14 cellular contexts compared by ENCODE assay signal in the genomic region with DNA sequence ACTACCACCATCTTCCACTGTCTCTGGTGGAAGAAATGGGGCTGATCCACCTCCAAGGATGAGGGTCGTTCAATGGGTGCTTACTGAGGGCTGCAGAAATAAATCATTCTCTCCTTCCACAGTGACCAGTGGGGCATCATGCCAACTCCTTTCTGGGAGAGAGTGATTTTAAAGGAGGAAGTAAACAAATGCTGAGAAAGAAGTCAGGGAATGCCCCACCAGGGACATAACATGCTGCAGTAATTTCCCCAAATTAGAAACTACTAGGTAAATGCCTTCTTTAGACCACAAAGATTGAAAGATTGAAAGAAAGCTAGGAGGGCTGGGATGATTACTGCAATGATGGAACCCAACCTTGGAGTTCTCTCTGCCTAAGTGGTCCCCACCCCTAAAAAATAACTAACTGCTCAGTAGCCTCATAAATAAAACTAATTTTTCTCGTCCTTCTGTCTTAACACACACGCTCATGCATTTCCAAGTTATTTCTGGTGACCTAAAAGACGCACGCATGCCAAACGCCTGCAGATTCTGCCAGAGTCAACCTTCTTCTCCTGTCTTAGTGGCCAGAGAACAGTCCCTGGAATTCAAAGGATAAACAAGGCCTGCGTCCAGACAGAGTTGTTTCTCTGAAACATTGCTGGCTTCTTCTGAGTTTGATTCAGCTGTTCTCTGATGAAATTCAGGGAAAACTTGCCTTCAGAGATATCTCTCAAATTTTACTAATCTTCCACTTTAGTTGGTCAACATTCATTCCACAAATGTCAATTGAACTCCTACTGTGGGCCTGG.
DNase-seq lines count a peak whose midpoint lies in the region; ATAC-seq, FAIRE-seq and TF ChIP-seq lines count a peak whose summit lies in the region.
"Had no signal": no experiment of that assay in that cellular context is flagged by ENCODE, and none has a peak within 500 bp of the region (broad histone marks: within the 10 kb centered on the region; RNA-seq: fewer than 3 reads in every experiment).

No MANE protein-coding gene starts in this region.

- FAIRE-seq in GM12892 (lab: Jason Lieb, UNC) = peak; percentile 58

- H3K4me1 ChIP-seq in right cardiac atrium (ENCODE audit: control insufficient read depth, insufficient read depth, low read length) (peaks cover 3% of the 10 kb centered on the region), smooth muscle cell (ENCODE audit: low read depth) (peaks cover 24% of the 10 kb centered on the region)

- ATAC-seq in right cardiac atrium (peak; percentile 85 to 91), GM18511 (IDR thresholded peaks at IDR 0.05; ENCODE audit: unreplicated experiment) (no peak)
- ATAC-seq: activated naive CD8-positive, alpha-beta T cell treated with anti-CD3 and anti-CD28 coated beads, Interleukin-2, amount 50 U/mL, for 24 hours had no signal

- H3K4me3 ChIP-seq in astrocyte of the cerebellum (ENCODE audit: low read depth, low read length) (no peak overlapping the region), right cardiac atrium (ENCODE audit: low read length) (no peak overlapping the region), smooth muscle cell (no peak overlapping the region)

- peak overlapping the region; percentile 56 for H3K4me2 ChIP-seq in smooth muscle cell

- DNase-seq in GM12892 (ENCODE audit: insufficient read length) (no peak), astrocyte of the cerebellum (ENCODE audit: low read depth) (peak; percentile 32), right cardiac atrium (peak; percentile 79 to 93 (median 86)), smooth muscle cell (lab: John Stamatoyannopoulos, UW; ENCODE audit: unreplicated experiment) (no peak), NCI-H187 (lab: John Stamatoyannopoulos, UW) (no peak), HK-2 (ENCODE audit: unreplicated experiment) (no peak)
- DNase-seq in stimulated activated CD4-positive, alpha-beta T cell treated with anti-CD3 and anti-CD28 coated beads, Interleukin-4, amount 100 ng/mL, for 1 hour = no peak
- DNase-seq: activated CD4-positive, alpha-beta T cell treated with anti-CD3 and anti-CD28 coated beads for 1 hour; activated naive CD8-positive, alpha-beta T cell treated with anti-CD3 and anti-CD28 coated beads, Interleukin-2, amount 50 U/mL, for 24 hours; DMS153; Kasumi-1; occipital lobe; PC-3 had no signal

- H3K27ac ChIP-seq in right cardiac atrium (ENCODE audit: low read length) (peak overlapping the region; percentile 14), smooth muscle cell (ENCODE audit: low read depth) (peak overlapping the region; percentile 92)

- in situ Hi-C loops in astrocyte of the cerebellum (cut with HindIII; ENCODE audit: low sequenced_read_pairs) = no loop called here

- H3K9me3 ChIP-seq in right cardiac atrium (ENCODE audit: control insufficient read depth, low read length) (no peaks in the 10 kb centered on the region), smooth muscle cell (replicated peaks; ENCODE audit: low read depth) (no peaks in the 10 kb centered on the region)

- no peaks in the 10 kb centered on the region for H3K79me2 ChIP-seq in smooth muscle cell (ENCODE audit: low read depth)

- WGBS in right cardiac atrium = 55% methylated on average over 7 of the region's 7 CpGs
- 29% methylated on average over 7 of the region's 7 CpGs for WGBS in smooth muscle cell (ENCODE audit: low lambda C conversion rate)

- TF ChIP-seq POLR2A in GM12892 (IDR thresholded peaks at IDR 0.05; ENCODE audit: low read depth, low read length) = no peak

- H3K36me3 ChIP-seq in smooth muscle cell (ENCODE audit: low read depth) = no peaks in the 10 kb centered on the region

- peaks cover 30% of the 10 kb centered on the region for H3F3A ChIP-seq in smooth muscle cell (ENCODE audit: low read depth)

- H3K9ac ChIP-seq in smooth muscle cell (ENCODE audit: low read depth) = peak overlapping the region; percentile 39

- no peak for TF ChIP-seq CTCF in astrocyte of the cerebellum (IDR thresholded peaks at IDR 0.05; ENCODE audit: low read depth, low read length, missing control alignments)
- no peak for TF ChIP-seq CTCF in smooth muscle cell (IDR thresholded peaks at IDR 0.05; ENCODE audit: borderline replicate concordance, insufficient read depth, poor library complexity, severe bottlenecking)

- H3K27me3 ChIP-seq in right cardiac atrium (ENCODE audit: control insufficient read depth, insufficient read depth) (no peaks in the 10 kb centered on the region), smooth muscle cell (ENCODE audit: low read depth) (no peaks in the 10 kb centered on the region)

- intact Hi-C loops in right cardiac atrium (cut with DNase I) = no loop called here

- no peaks in the 10 kb centered on the region for H4K20me1 ChIP-seq in smooth muscle cell (ENCODE audit: low read depth)

- no peak overlapping the region for H2AFZ ChIP-seq in smooth muscle cell (ENCODE audit: low read depth)

Comparison
In these comparisons a context has a peak if more than half of its experiments do, and no peak if none do; other contexts are left out.
1. DNase-seq: peak in astrocyte of the cerebellum (single experiment) and right cardiac atrium (3 of 3); none in GM12892 (single experiment), smooth muscle cell (single experiment), NCI-H187 (0 of 2), stimulated activated CD4-positive, alpha-beta T cell treated with anti-CD3 and anti-CD28 coated beads, Interleukin-4, amount 100 ng/mL, for 1 hour (single experiment) and HK-2 (single experiment).